1 cellular context compared by ENCODE assay signal in the genomic region with DNA sequence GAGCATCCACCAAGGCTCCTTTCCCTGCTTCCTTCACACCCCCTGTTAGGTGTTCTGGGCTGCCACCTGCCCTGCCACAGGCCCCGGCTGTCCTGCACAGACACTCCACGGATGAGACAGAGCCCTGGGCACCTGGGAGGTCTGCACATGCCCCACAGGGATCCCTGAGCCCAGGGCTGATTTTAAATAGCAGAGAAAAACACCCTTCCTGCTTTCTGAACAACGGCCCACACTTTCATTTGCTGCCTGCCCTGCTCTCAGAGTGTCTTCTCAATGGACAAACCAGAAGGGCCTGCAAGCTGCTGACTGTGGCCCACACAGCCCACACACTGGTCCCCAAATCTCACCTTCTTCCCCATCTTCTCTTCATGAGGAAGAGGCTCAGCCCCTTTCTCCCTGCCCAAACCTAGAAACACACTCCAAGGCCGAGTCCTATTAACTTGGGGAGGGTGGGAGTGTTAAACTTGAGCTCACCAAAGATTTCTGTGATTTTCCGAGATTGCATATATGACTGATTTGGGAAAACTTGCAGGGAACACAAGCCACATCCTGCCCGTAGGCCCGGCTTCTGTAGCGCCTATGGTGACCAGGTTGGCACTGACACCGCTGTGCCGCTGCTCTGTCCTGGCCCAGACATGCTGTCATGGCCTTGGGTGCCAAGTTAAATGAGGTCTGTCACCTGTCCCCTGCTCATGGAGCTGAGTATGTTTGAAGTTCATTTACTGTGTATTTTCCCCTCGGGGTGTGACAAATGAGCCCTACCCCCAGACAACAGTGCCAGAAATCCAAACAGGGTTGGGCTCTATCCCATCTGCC.
TF ChIP-seq lines count a peak whose summit lies in the region.

No MANE protein-coding gene starts in this region.

TF ChIP-seq in WTC11, 78 proteins besides CTCF, POLR2A, EP300 and RAD21 (continued from another document):
- TF ChIP-seq, protein P1, sequence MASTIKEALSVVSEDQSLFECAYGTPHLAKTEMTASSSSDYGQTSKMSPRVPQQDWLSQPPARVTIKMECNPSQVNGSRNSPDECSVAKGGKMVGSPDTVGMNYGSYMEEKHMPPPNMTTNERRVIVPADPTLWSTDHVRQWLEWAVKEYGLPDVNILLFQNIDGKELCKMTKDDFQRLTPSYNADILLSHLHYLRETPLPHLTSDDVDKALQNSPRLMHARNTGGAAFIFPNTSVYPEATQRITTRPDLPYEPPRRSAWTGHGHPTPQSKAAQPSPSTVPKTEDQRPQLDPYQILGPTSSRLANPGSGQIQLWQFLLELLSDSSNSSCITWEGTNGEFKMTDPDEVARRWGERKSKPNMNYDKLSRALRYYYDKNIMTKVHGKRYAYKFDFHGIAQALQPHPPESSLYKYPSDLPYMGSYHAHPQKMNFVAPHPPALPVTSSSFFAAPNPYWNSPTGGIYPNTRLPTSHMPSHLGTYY (CRISPR knock-in tag; IDR thresholded peaks at IDR 0.05), result no peak
- TF ChIP-seq SOX15 (CRISPR knock-in tag; IDR thresholded peaks at IDR 0.05) (no peak), JAZF1 (CRISPR knock-in tag; IDR thresholded peaks at IDR 0.05) (no peak), RELA (CRISPR knock-in tag; IDR thresholded peaks at IDR 0.05; ENCODE audit: borderline replicate concordance) (no peak)
